29 cellular contexts compared by ENCODE assay signal in the genomic region with DNA sequence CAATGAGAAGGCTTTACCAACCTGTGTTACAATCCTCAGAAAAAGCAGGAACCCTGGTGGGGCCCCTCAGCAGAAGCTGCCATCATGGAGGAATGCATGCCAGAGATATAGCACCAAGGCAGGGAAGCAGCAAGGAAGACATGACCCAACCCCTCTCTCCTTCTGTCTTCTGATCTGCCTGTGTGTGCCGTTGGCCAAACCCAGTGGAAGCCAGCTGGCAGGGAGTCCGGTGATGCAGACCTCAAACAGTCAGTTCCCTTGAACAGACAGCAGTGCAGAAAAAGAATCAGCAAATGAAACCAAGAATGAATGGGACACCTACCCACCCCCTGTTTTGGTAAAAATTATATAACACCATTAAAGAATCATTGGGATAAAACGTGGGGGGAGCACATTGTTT.
DNase-seq lines count a peak whose midpoint lies in the region; ATAC-seq and TF ChIP-seq lines count a peak whose summit lies in the region.
"Had no signal": no experiment of that assay in that cellular context is flagged by ENCODE, and none has a peak within 500 bp of the region (broad histone marks: within the 10 kb centered on the region; RNA-seq: fewer than 3 reads in every experiment).

No MANE protein-coding gene starts in this region.

- H3K27ac Mint-ChIP-seq in GM23338, result no peak overlapping the region
- H3K27ac Mint-ChIP-seq: activated naive CD8-positive, alpha-beta T cell; activated T-helper 2 cell treated with anti-CD3 and anti-CD28 coated beads, Interferon-gamma antibody, Interleukin-2, Interleukin-4, amounts not matched to agents 10 μg/mL and 5 μg/mL and 100 μg/mL, durations not matched to agents 14 hours and 24 hours and 36 hours; CD4-positive, CD25-positive, alpha-beta regulatory T cell; H9; stimulated activated naive CD8-positive, alpha-beta T cell treated with anti-CD3 and anti-CD28 coated beads, Interleukin-15, Interleukin-2, amounts not matched to agents 100 ng/mL and 50 ng/mL, for 24 hours; T-helper 1 cell treated with Interleukin-12 subunit alpha and Interleukin-12 subunit beta and Interleukin-4 antibody, amounts not matched to agents 30 μg/mL and 1 μg/mL, for 36 hours had no signal

- H3K4me3 ChIP-seq in MG63 (no peak overlapping the region), heart right ventricle (no peak overlapping the region), GM23338 (no peak overlapping the region)
- H3K4me3 ChIP-seq: esophagus muscularis mucosa, thoracic aorta, uterus had no signal

- H3F3A ChIP-seq in GM23338 (replicated peaks; ENCODE audit: low read depth), result no peaks in the 10 kb centered on the region

- H3K27me3 ChIP-seq in MG63 (no peaks in the 10 kb centered on the region), heart right ventricle (no peaks in the 10 kb centered on the region), GM23338 (ENCODE audit: insufficient read depth) (no peaks in the 10 kb centered on the region)
- H3K27me3 ChIP-seq: esophagus muscularis mucosa, uterus had no signal

- H4K20me1 ChIP-seq in GM23338 (replicated peaks; ENCODE audit: insufficient read depth), result no peaks in the 10 kb centered on the region

- no peaks in the 10 kb centered on the region for H3K36me3 Mint-ChIP-seq in GM23338 (ENCODE audit: low read depth)
- H3K36me3 Mint-ChIP-seq: activated naive CD8-positive, alpha-beta T cell; CD4-positive, CD25-positive, alpha-beta regulatory T cell had no signal

- H3K4me1 Mint-ChIP-seq in GM23338, result peaks cover 7% of the 10 kb centered on the region; the same call in 2 of the 3 replicates
- H3K4me1 Mint-ChIP-seq: CD4-positive, CD25-positive, alpha-beta regulatory T cell had no signal

- DNase-seq in MG63, result peak; percentile 98
- DNase-seq in cerebellar nuclear complex (lab: John Stamatoyannopoulos, UW), result peak; percentile 66 to 83
- DNase-seq in heart right ventricle, result peak; percentile 19 to 22
- peak; percentile 34 for DNase-seq in putamen (ENCODE audit: low spot score)
- DNase-seq in middle frontal gyrus (ENCODE audit: extremely low spot score, low spot score), result no peak
- no peak for DNase-seq in GM23338 (ENCODE audit: low spot score)
- DNase-seq: activated CD4-positive, alpha-beta T cell treated with anti-CD3 and anti-CD28 coated beads, Interleukin-2, amount 50 U/mL, for 48 hours; CD4-positive, CD25-positive, alpha-beta regulatory T cell; dermis blood vessel endothelial cell; glutamatergic neuron; H9; KBM-7; MM.1S; NCI-H1417; NCI-H2081 treated with DMSO at 0.1 percent for 48 hours; NCI-H345; NCI-H774; SK-N-SH had no signal

- no peaks in the 10 kb centered on the region for H3K79me2 ChIP-seq in GM23338 (replicated peaks; ENCODE audit: insufficient read depth)
- H3K79me2 ChIP-seq: parathyroid adenoma had no signal

- H3K27ac ChIP-seq in heart right ventricle (no peak overlapping the region), GM23338 (ENCODE audit: low read depth) (no peak overlapping the region)
- H3K27ac ChIP-seq: esophagus muscularis mucosa, parathyroid adenoma, RWPE1, thoracic aorta, uterus had no signal

- H3K9me3 ChIP-seq in MG63 (no peaks in the 10 kb centered on the region), heart right ventricle (no peaks in the 10 kb centered on the region)
- H3K9me3 ChIP-seq: esophagus muscularis mucosa, SK-N-SH, thoracic aorta, uterus had no signal

- H3K4me3 Mint-ChIP-seq in GM23338, result no peak overlapping the region
- H3K4me3 Mint-ChIP-seq: activated naive CD8-positive, alpha-beta T cell; CD4-positive, CD25-positive, alpha-beta regulatory T cell; H9; stimulated activated naive CD8-positive, alpha-beta T cell treated with anti-CD3 and anti-CD28 coated beads, Interleukin-15, Interleukin-2, amounts not matched to agents 100 ng/mL and 50 ng/mL, for 24 hours; T-helper 1 cell treated with Interleukin-12 subunit alpha and Interleukin-12 subunit beta and Interleukin-4 antibody, amounts not matched to agents 30 μg/mL and 1 μg/mL, for 36 hours had no signal

- H3K27me3 Mint-ChIP-seq in GM23338 (ENCODE audit: insufficient read depth, low read depth, poor library complexity), result no peaks in the 10 kb centered on the region
- H3K27me3 Mint-ChIP-seq: activated naive CD8-positive, alpha-beta T cell had no signal

- 52% methylated on average over 3 of the region's 3 CpGs for WGBS in heart right ventricle, 2 donors

- intact Hi-C loops in heart right ventricle (cut with DNase I), result no loop called here

- no peak overlapping the region for H3K4me2 ChIP-seq in GM23338
- H3K4me2 ChIP-seq: SK-N-SH had no signal

- H3K9me2 ChIP-seq in GM23338 (ENCODE audit: insufficient read depth), result 0 out of 2 replicates have a peak, but pooled peaks cover 6% of the 10 kb centered on the region
- H3K9me2 ChIP-seq: SK-N-SH had no signal

- H3K4me1 ChIP-seq in heart right ventricle (peaks cover 0 to 27% (median 5%) of the 10 kb centered on the region in 9 donors), GM23338 (ENCODE audit: insufficient read depth) (no peaks in the 10 kb centered on the region)
- H3K4me1 ChIP-seq: parathyroid adenoma had no signal

- H3K36me3 ChIP-seq in MG63 (no peaks in the 10 kb centered on the region), heart right ventricle (no peaks in the 10 kb centered on the region), GM23338 (ENCODE audit: insufficient read depth) (no peaks in the 10 kb centered on the region)
- H3K36me3 ChIP-seq: esophagus muscularis mucosa, thoracic aorta, uterus had no signal

- no peaks in the 10 kb centered on the region for H3K9me3 Mint-ChIP-seq in GM23338
- H3K9me3 Mint-ChIP-seq: activated T-helper 2 cell treated with anti-CD3 and anti-CD28 coated beads, Interferon-gamma antibody, Interleukin-2, Interleukin-4, amounts not matched to agents 10 μg/mL and 5 μg/mL and 100 μg/mL, durations not matched to agents 14 hours and 24 hours and 36 hours; H9; stimulated activated naive CD8-positive, alpha-beta T cell treated with anti-CD3 and anti-CD28 coated beads, Interleukin-15, Interleukin-2, amounts not matched to agents 100 ng/mL and 50 ng/mL, for 24 hours; T-helper 1 cell treated with Interleukin-12 subunit alpha and Interleukin-12 subunit beta and Interleukin-4 antibody, amounts not matched to agents 30 μg/mL and 1 μg/mL, for 36 hours had no signal

- no peak overlapping the region for H2AFZ ChIP-seq in GM23338
- H2AFZ ChIP-seq: parathyroid adenoma had no signal

- ATAC-seq in heart right ventricle, result peak in 6 of 8 donors; percentile 29 to 72 (median 65)
- no peak for ATAC-seq in HG02852 (IDR thresholded peaks at IDR 0.05; ENCODE audit: unreplicated experiment)
- ATAC-seq in GM23338, result no peak
- ATAC-seq: activated CD4-positive, CD25-positive, alpha-beta regulatory T cell treated with anti-CD3 and anti-CD28 coated beads, Interleukin-2, amount 50 U/mL, for 24 hours had no signal

- TF ChIP-seq CTCF in heart right ventricle (IDR thresholded peaks at IDR 0.05) (no peak), GM23338 (conservative IDR thresholded peaks at IDR 0.05; ENCODE audit: low read depth in 2 of 2) (no peak)

TF ChIP-seq in GM23338, 12 proteins besides CTCF, POLR2A, EP300 and RAD21:
- TF ChIP-seq POLR2AphosphoS5 (IDR thresholded peaks at IDR 0.05; ENCODE audit: low read depth), result no peak
- TF ChIP-seq JUNB (IDR thresholded peaks at IDR 0.05; ENCODE audit: unreplicated experiment), result no peak
- no peak for TF ChIP-seq EZH2phosphoT487 (IDR thresholded peaks at IDR 0.05; ENCODE audit: unreplicated experiment)

Comparison
In these comparisons a context has a peak if more than half of its experiments do, and no peak if none do; other contexts are left out.
1. DNase-seq: peak in MG63 (single experiment), cerebellar nuclear complex (2 of 2), heart right ventricle (2 of 2) and putamen (single experiment); none in middle frontal gyrus (single experiment) and GM23338 (single experiment).
2. ATAC-seq: peak in heart right ventricle (6 of 8); none in HG02852 (single experiment) and GM23338 (single experiment).